Comparison of ENCODE assay signal across 8 cellular contexts in the genomic region with DNA sequence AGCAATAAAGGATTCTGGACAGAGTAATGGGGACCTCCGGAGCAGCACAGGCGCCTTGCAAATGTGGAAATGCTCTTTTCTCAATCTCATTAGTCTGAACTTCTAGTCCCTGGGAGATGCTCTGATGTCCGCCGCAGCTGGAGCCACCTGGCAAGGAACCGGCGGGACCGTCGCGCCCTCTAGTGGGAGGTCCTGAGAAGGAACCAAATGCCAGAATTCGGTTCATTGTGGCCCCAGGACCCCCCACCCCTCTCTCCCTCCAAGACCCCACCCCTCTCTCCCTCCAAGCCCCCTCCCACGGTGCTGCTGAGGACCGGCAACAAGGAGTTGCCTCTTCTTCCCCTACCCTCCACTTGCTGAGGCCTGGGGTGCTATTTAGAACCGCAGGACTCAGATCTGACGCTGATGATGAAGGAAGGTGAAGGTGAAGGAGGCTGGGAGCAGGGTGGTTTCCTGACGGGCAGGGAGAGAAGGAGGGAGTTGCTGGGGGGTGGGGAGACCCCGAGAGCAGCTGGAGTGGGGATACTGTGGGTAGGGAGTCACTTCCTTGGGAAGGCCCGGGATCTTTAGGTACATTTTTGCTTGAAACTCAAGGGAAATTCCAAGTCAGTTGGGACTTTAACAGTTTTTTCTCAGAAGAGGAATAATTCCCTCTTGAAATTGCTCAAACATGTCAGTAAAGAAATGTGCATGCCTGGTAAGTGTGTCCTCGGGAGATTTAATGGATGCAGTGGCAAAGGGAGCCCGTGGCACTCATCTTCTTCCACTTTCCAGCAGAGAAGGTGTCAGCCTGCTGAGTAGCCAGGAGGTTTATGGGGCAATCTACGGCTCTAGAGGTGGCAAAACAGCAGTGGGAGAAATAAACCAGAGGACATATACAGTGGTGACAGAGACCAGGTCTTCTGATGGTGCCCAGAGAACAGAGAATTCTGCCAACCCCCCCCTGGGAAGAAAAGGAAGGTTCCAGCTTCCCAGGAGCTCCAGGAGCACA. TPM values are rescaled to one million over a fixed set of nuclear protein-coding genes. Genes with fewer than 3 reads are reported as not detected.
DNase-seq lines count a peak whose midpoint lies in the region; ATAC-seq and TF ChIP-seq lines count a peak whose summit lies in the region.

No MANE protein-coding gene starts in this region.

- H3K4me1 ChIP-seq in effector memory CD4-positive, alpha-beta T cell (ENCODE audit: control insufficient read depth, insufficient read depth, low read length, poor library complexity, severe bottlenecking): no peaks in the 10 kb centered on the region

- no peaks in the 10 kb centered on the region for H3K9me3 Mint-ChIP-seq in activated CD4-positive, alpha-beta memory T cell treated with anti-CD3 and anti-CD28 coated beads, Interleukin-2, amount 10 ng/mL, durations not matched to agents 7 days and 5 days

- peaks cover 9% of the 10 kb centered on the region for H3K27me3 ChIP-seq in effector memory CD4-positive, alpha-beta T cell (replicated peaks; ENCODE audit: control insufficient read depth, insufficient read depth, low read length, poor library complexity, severe bottlenecking)

- H3K27ac ChIP-seq in 22Rv1: peak overlapping the region; percentile 100
- H3K27ac ChIP-seq in effector memory CD4-positive, alpha-beta T cell (ENCODE audit: insufficient read depth, low read length, poor library complexity, severe bottlenecking): no peak overlapping the region

- H3K9me3 ChIP-seq in effector memory CD4-positive, alpha-beta T cell (ENCODE audit: control insufficient read depth, low read length): no peaks in the 10 kb centered on the region

- TF ChIP-seq CTCF in 22Rv1 (IDR thresholded peaks at IDR 0.05): peak; percentile 98

- H3K27ac Mint-ChIP-seq in activated CD4-positive, alpha-beta memory T cell treated with anti-CD3 and anti-CD28 coated beads, Interleukin-2, amount 10 ng/mL, durations not matched to agents 7 days and 5 days: no peak overlapping the region

- peak; percentile 67 for DNase-seq in GM19238 (ENCODE audit: insufficient read length, low spot score)
- peak; percentile 23 for DNase-seq in NCI-H510A (lab: John Stamatoyannopoulos, UW)
- DNase-seq in activated CD4-positive, alpha-beta memory T cell treated with anti-CD3 and anti-CD28 coated beads, Interleukin-2, amount 10 ng/mL, durations not matched to agents 7 days and 5 days: peak; percentile 71
- DNase-seq in effector memory CD4-positive, alpha-beta T cell: peak; percentile 18 to 38 (median 27)
- peak; percentile 91 for DNase-seq in mesenteric fat pad (ENCODE audit: low spot score)
- DNase-seq in stimulated activated CD8-positive, alpha-beta memory T cell treated with anti-CD3 and anti-CD28 coated beads, Interleukin-4, amount 100 ng/mL, for 24 hours (ENCODE audit: low read depth): peak; percentile 45

- no peak overlapping the region for H3K4me3 ChIP-seq in effector memory CD4-positive, alpha-beta T cell (ENCODE audit: insufficient read depth, low read depth, low read length, poor library complexity, severe bottlenecking)

- no peaks in the 10 kb centered on the region for H3K36me3 Mint-ChIP-seq in activated CD4-positive, alpha-beta memory T cell treated with anti-CD3 and anti-CD28 coated beads, Interleukin-2, amount 10 ng/mL, durations not matched to agents 7 days and 5 days (ENCODE audit: low read depth)

- CTCF ChIA-PET in activated CD4-positive, alpha-beta memory T cell treated with anti-CD3 and anti-CD28 coated beads, Interleukin-2, amount 10 ng/mL, durations not matched to agents 7 days and 5 days (lab: Charles Lee): interaction anchor here (0.7 to 11.0 kb wide), 10 partner anchors 10 to 206 kb away, joined by 3 to 154 read pairs (median 4); no protein-coding TSS in a partner anchor

- peaks cover 18% of the 10 kb centered on the region for H3K4me1 Mint-ChIP-seq in activated CD4-positive, alpha-beta memory T cell treated with anti-CD3 and anti-CD28 coated beads, Interleukin-2, amount 10 ng/mL, durations not matched to agents 7 days and 5 days

- H3K4me3 Mint-ChIP-seq in activated CD4-positive, alpha-beta memory T cell treated with anti-CD3 and anti-CD28 coated beads, Interleukin-2, amount 10 ng/mL, durations not matched to agents 7 days and 5 days: no peak overlapping the region

- H3K36me3 ChIP-seq in effector memory CD4-positive, alpha-beta T cell (ENCODE audit: control insufficient read depth, insufficient read depth, low read length): no peaks in the 10 kb centered on the region

- POLR2A ChIA-PET in activated CD4-positive, alpha-beta memory T cell treated with anti-CD3 and anti-CD28 coated beads, Interleukin-2, amount 10 ng/mL, durations not matched to agents 7 days and 5 days (lab: Charles Lee): interaction anchor here (0.6 to 2.2 kb wide), 5 partner anchors 25 to 99 kb away, joined by 3 to 5 read pairs (median 3); no protein-coding TSS in a partner anchor

- peaks cover 17% of the 10 kb centered on the region for H3K27me3 Mint-ChIP-seq in activated CD4-positive, alpha-beta memory T cell treated with anti-CD3 and anti-CD28 coated beads, Interleukin-2, amount 10 ng/mL, durations not matched to agents 7 days and 5 days

- ATAC-seq in HG03196 (IDR thresholded peaks at IDR 0.05; ENCODE audit: unreplicated experiment): no peak

RNA-seq across cellular contexts. Expression of gene SMIM41, which starts 42.6 kb away (rescaled TPM):
- not detected for total RNA-seq in activated CD4-positive, alpha-beta memory T cell treated with anti-CD3 and anti-CD28 coated beads, Interleukin-2, amount 10 ng/mL, durations not matched to agents 7 days and 5 days
- 0.45 TPM for total RNA-seq in mesenteric fat pad

RNA-seq across cellular contexts. Expression of gene ATG101, which starts 52.4 kb away (rescaled TPM):
- 10 to 100 TPM; 30.5 to 30.8 TPM for total RNA-seq in activated CD4-positive, alpha-beta memory T cell treated with anti-CD3 and anti-CD28 coated beads, Interleukin-2, amount 10 ng/mL, durations not matched to agents 7 days and 5 days
- 36.2 TPM for total RNA-seq in mesenteric fat pad

Comparison
In these comparisons a context has a peak if more than half of its experiments do, and no peak if none do; other contexts are left out.
1. DNase-seq: peak in every context shown above with its lines; median percentile 91 in mesenteric fat pad; 71 in activated CD4-positive, alpha-beta memory T cell treated with anti-CD3 and anti-CD28 coated beads, Interleukin-2, amount 10 ng/mL, durations not matched to agents 7 days and 5 days; 67 in GM19238; 45 in stimulated activated CD8-positive, alpha-beta memory T cell treated with anti-CD3 and anti-CD28 coated beads, Interleukin-4, amount 100 ng/mL, for 24 hours; 27 in effector memory CD4-positive, alpha-beta T cell; 23 in NCI-H510A.